In the genomic region with DNA sequence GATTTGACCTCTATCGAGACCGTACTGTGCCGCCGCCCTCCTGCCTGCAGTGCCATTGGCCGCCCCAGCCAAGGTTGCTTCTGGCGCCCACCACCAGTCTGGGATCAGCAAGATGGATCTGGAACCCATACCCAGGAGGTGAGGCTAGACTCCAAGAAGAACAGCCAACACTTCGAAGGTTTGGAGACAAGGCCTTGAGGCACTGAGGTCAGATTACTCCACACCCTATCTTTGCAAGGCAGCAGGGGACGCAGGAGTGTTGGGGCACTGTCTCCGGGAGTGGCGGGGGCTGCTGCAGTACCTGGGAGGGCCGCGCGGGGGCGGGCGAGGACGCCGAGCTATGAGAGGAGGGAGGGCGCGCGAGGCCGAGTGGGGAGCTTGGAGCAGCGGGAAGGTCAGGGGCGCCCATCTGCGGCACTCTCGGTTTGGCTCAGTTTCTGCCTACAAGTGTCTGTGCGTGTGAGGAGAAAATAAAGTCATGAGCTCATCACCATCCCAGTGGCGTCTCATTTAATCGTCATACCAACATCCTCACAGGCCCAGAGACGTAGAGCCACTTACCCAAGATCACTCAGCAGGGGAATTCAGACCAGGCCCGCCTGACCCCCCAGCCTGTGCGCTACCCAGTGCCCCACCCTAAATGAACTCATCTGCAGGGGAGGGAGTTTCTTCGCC, we compare ENCODE assay signal across 8 cellular contexts. TPM values are rescaled to one million over a fixed set of nuclear protein-coding genes. Genes with fewer than 3 reads are reported as not detected.
DNase-seq lines count a peak whose midpoint lies in the region; ATAC-seq and FAIRE-seq lines count a peak whose summit lies in the region.

No MANE protein-coding gene starts in this region.

- H3K36me3 ChIP-seq in small intestine (ENCODE audit: control insufficient read depth in 2 of 2, insufficient read depth in 2 of 2, low read length in 2 of 2), result no peaks in the 10 kb centered on the region

- H3K27me3 ChIP-seq in small intestine (ENCODE audit: control insufficient read depth in 2 of 2, insufficient read depth in 2 of 2, low read length in 2 of 2), result no peaks in the 10 kb centered on the region

- no peak overlapping the region for H3K4me3 ChIP-seq in small intestine (ENCODE audit: low read depth in 1 of 2, low read length in 2 of 2)

- no peaks in the 10 kb centered on the region for H3K36me3 Mint-ChIP-seq in T-cell

- no peak overlapping the region for H3K27ac ChIP-seq in small intestine (ENCODE audit: low read depth in 1 of 2, low read length in 1 of 2)

- intact Hi-C loops in left ventricle myocardium superior (cut with micrococcal nuclease), result no loop called here

- H3K9me3 Mint-ChIP-seq in T-cell, result no peaks in the 10 kb centered on the region

- H3K27ac Mint-ChIP-seq in T-cell, result no peak overlapping the region

- POLR2A ChIA-PET in T-cell (lab: Charles Lee), result interaction anchor here (0.7 to 1.6 kb wide), 2 partner anchors 139 to 201 kb away, joined by 3 read pairs; no protein-coding TSS in a partner anchor

- DNase-seq in CD1c-positive myeloid dendritic cell (ENCODE audit: extremely low spot score) (peak; percentile 84), KBM-7 (peak; percentile 79), T-cell (peak; percentile 31 to 81 (median 70)), left ventricle myocardium superior (peak; percentile 86), small intestine (peak; percentile 41), kidney glomerular epithelial cell (lab: John Stamatoyannopoulos, UW) (no peak)
- DNase-seq in activated naive CD8-positive, alpha-beta T cell treated with anti-CD3 and anti-CD28 coated beads, Interleukin-2, amount 50 U/mL, for 16 hours (ENCODE audit: low read depth, low spot score), result peak; percentile 63

- FAIRE-seq in small intestine (lab: Jason Lieb, UNC), result no peak

- WGBS in small intestine, 3 donors, result 19 to 24% (median 22%) methylated on average over 25 to 32 of the region's 32 CpGs

- peaks cover 11 to 12% of the 10 kb centered on the region in 2 donors for H3K27me3 Mint-ChIP-seq in T-cell

- peak overlapping the region in 1 of 3 donors; percentile 51 for H3K4me3 Mint-ChIP-seq in T-cell

- H3K4me1 ChIP-seq in small intestine (ENCODE audit: control insufficient read depth in 2 of 2, insufficient read depth in 1 of 2, low read depth in 1 of 2, low read length in 1 of 2), result no peaks in the 10 kb centered on the region

- ATAC-seq in GM19463 (IDR thresholded peaks at IDR 0.05; ENCODE audit: unreplicated experiment), result peak; percentile 90
- peak; percentile 97 for ATAC-seq in T-cell (replicated peaks in 1 of 4)
- peak; percentile 90 for ATAC-seq in left ventricle myocardium superior

- in situ Hi-C loops in KBM-7 (cut with MboI; ENCODE audit: low pct_unique_long_range_greater_than_20kb, low sequenced_read_pairs), result no loop called here

- H3K4me1 Mint-ChIP-seq in T-cell, result peaks cover 3 to 9% (median 7%) of the 10 kb centered on the region in 3 donors

- CTCF ChIA-PET in T-cell (lab: Charles Lee), result interaction anchor here (0.5 to 3.5 kb wide), 17 partner anchors 9 to 584 kb away, joined by 3 to 26 read pairs (median 5); no protein-coding TSS in a partner anchor

- no peaks in the 10 kb centered on the region for H3K9me3 ChIP-seq in small intestine (ENCODE audit: control insufficient read depth, low read depth)

RNA-seq across cellular contexts. Expression of a gene that starts 20.5 kb away (rescaled TPM):
- total RNA-seq in T-cell, result under 1 TPM in 3 of 5 donors, not detected in 2; 0.07 to 0.15 (median 0.09) TPM
- total RNA-seq in left ventricle myocardium superior, result not detected
- polyA plus RNA-seq in small intestine, result under 1 TPM in 1 of 3 donors, not detected in 2; 0.12 TPM
